10 cellular contexts compared by ENCODE assay signal in the genomic region with DNA sequence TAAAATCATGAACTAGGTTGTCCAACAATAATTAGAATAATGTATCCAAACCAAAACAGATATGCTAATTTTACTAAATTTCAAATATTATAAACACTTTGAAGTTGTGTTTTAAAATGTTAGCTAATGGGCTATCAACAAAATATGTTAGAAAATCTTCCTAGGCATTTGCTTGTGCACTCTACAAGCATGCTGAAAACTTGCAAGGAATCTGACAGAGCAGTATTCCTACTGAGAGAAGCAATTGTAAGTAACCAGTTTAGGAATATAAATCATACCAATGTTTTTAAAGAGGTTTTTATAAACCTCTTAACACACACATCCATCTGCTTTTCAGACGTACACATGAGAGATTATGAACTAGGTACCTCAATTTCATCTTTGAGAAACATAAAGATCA.
"Had no signal": no experiment of that assay in that cellular context is flagged by ENCODE, and none has a peak within 500 bp of the region (broad histone marks: within the 10 kb centered on the region; RNA-seq: fewer than 3 reads in every experiment).

No MANE protein-coding gene starts in this region.

- DNase-seq: activated CD8-positive, alpha-beta T cell treated with anti-CD3 and anti-CD28 coated beads, Interleukin-2, amount 10 ng/mL, durations not matched to agents 7 days and 5 days; activated naive CD4-positive, alpha-beta T cell treated with Interleukin-2 at 50 U/mL for 16 hours; activated naive CD8-positive, alpha-beta T cell treated with anti-CD3 and anti-CD28 coated beads, Interleukin-2, amount 50 U/mL, for 24 hours; left ventricle myocardium superior; sigmoid colon; stimulated activated CD4-positive, alpha-beta T cell treated with anti-CD3 and anti-CD28 coated beads, Interleukin-12 subunit alpha, Interleukin-12 subunit beta, amount 100 ng/mL, for 4 hours; stimulated activated naive CD4-positive, alpha-beta T cell; T-helper 1 cell had no signal

- H3K4me1 ChIP-seq: sigmoid colon had no signal

- H3K27me3 ChIP-seq: esophagus muscularis mucosa, sigmoid colon had no signal

- H3K4me3 ChIP-seq: esophagus muscularis mucosa, sigmoid colon had no signal

- H3K27ac ChIP-seq: esophagus muscularis mucosa, sigmoid colon, VCaP had no signal
